In the genomic region with DNA sequence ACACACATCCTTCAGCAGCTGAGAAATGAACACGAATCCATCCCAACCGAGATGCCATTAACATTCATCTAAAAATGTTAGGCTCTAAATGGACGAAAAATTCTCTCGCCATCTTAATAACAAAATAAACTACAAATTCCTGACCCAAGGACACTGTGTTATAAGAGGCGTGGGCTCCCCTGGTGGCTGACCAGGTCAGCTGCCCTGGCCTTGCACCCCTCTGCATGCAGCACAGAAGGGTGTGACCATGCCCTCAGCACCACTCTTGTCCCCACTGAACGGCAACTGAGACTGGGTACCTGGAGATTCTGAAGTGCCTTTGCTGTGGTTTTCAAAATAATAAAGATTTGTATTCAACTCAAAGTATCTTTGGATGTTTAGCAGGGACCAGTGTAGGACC, we compare ENCODE assay signal across 12 cellular contexts. TPM values are rescaled to one million over a fixed set of nuclear protein-coding genes. Genes with fewer than 3 reads are reported as not detected.
"Had no signal": no experiment of that assay in that cellular context is flagged by ENCODE, and none has a peak within 500 bp of the region (broad histone marks: within the 10 kb centered on the region; RNA-seq: fewer than 3 reads in every experiment).

No MANE protein-coding gene starts in this region.

RNA-seq across cellular contexts. Expression of a gene that starts 15.8 kb away (rescaled TPM):
- total RNA-seq: activated naive CD4-positive, alpha-beta T cell treated with anti-CD3 and anti-CD28 coated beads for 36 hours; activated naive CD4-positive, alpha-beta T cell treated with anti-CD3 and anti-CD28 coated beads, Interleukin-2, amount 50 U/mL, for 72 hours; activated naive CD8-positive, alpha-beta T cell treated with anti-CD3 and anti-CD28 coated beads for 36 hours; activated T-cell treated with anti-CD3 and anti-CD28 coated beads, Interleukin-2, amount 50 U/mL, for 4 hours; activated T-helper 1 cell treated with anti-CD3 and anti-CD28 coated beads, Interleukin-12 subunit alpha, Interleukin-12 subunit beta, Interleukin-2, Interleukin-4 antibody, amounts not matched to agents 30 ng/mL and 10 ng/mL and 1 ng/mL, durations not matched to agents 14 hours and 24 hours and 36 hours; activated T-helper 17 cell treated with anti-CD3 and anti-CD28 coated beads, Interleukin-2, amount 50 U/mL, for 72 hours; activated T-helper 2 cell treated with anti-CD3 and anti-CD28 coated beads, Interferon-gamma antibody, Interleukin-2, Interleukin-4, amounts not matched to agents 10 μg/mL and 5 μg/mL and 100 μg/mL, durations not matched to agents 14 hours and 24 hours and 36 hours; aorta; ascending aorta; body of pancreas; cardiac septum; cerebellum had no signal
